18 cellular contexts compared by ENCODE assay signal in genomic region chr2:231138699-231139098, GRCh38. TPM values are rescaled to one million over a fixed set of nuclear protein-coding genes. Genes with fewer than 3 reads are reported as not detected.
DNase-seq lines count a peak whose midpoint lies in the region; ATAC-seq and TF ChIP-seq lines count a peak whose summit lies in the region.
"Had no signal": no experiment of that assay in that cellular context is flagged by ENCODE, and none has a peak within 500 bp of the region (broad histone marks: within the 10 kb centered on the region; RNA-seq: fewer than 3 reads in every experiment).

No MANE protein-coding gene starts in this region.

- ATAC-seq in mucosa of descending colon, result peak; percentile 51
- ATAC-seq: A549; activated naive CD4-positive, alpha-beta T cell treated with anti-CD3 and anti-CD28 coated beads, Interleukin-2, amount 50 U/mL, for 72 hours had no signal

- H3K36me3 ChIP-seq in mucosa of descending colon (ENCODE audit: low read depth), result no peaks in the 10 kb centered on the region
- H3K36me3 ChIP-seq: pancreas had no signal

- no peaks in the 10 kb centered on the region for H3K4me1 Mint-ChIP-seq in glutamatergic neuron (ENCODE audit: low read depth, unreplicated experiment)

- H3K4me3 ChIP-seq in mucosa of descending colon, result no peak overlapping the region
- H3K4me3 ChIP-seq: A549, pancreas had no signal

- no peaks in the 10 kb centered on the region for H3K4me1 ChIP-seq in mucosa of descending colon (ENCODE audit: low read depth)

- H3K4me3 Mint-ChIP-seq in glutamatergic neuron (ENCODE audit: unreplicated experiment), result no peak overlapping the region
- H3K4me3 Mint-ChIP-seq: CD4-positive, alpha-beta memory T cell; memory B cell had no signal

- H3K9me3 Mint-ChIP-seq in glutamatergic neuron (ENCODE audit: unreplicated experiment), result no peaks in the 10 kb centered on the region
- H3K9me3 Mint-ChIP-seq: activated naive CD4-positive, alpha-beta T cell treated with anti-CD3 and anti-CD28 coated beads, Interleukin-2, amount 50 U/mL, for 72 hours; CD4-positive, alpha-beta memory T cell; memory B cell had no signal

- intact Hi-C loops in mucosa of descending colon (cut with DNase I, micrococcal nuclease), result no loop called here

- DNase-seq in NCI-H345 (lab: John Stamatoyannopoulos, UW), result peak; percentile 26
- no peak for DNase-seq in NCI-H345 treated with DMSO at 0.1 percent for 48 hours (lab: John Stamatoyannopoulos, UW; ENCODE audit: unreplicated experiment)
- peak; percentile 82 for DNase-seq in SHP77 treated with DMSO at 0.1 percent for 48 hours (lab: John Stamatoyannopoulos, UW)
- no peak for DNase-seq in mucosa of descending colon
- DNase-seq in activated CD4-positive, CD25-positive, alpha-beta regulatory T cell treated with anti-CD3 and anti-CD28 coated beads, Interleukin-2, amount 50 U/mL, for 72 hours, result no peak
- DNase-seq in SK-N-DZ (ENCODE audit: low spot score), result no peak
- DNase-seq in glutamatergic neuron, result no peak
- DNase-seq in RPMI8226, result no peak
- DNase-seq: activated CD4-positive, alpha-beta T cell treated with anti-CD3 and anti-CD28 coated beads for 4 hours; activated T-cell treated with anti-CD3 and anti-CD28 coated beads for 4 hours; CD4-positive, alpha-beta memory T cell; effector CD4-positive, alpha-beta T cell; T1000 had no signal

- no peak overlapping the region for H3K27ac Mint-ChIP-seq in glutamatergic neuron (ENCODE audit: unreplicated experiment)
- H3K27ac Mint-ChIP-seq: activated naive CD4-positive, alpha-beta T cell treated with anti-CD3 and anti-CD28 coated beads, Interleukin-2, amount 50 U/mL, for 72 hours; memory B cell had no signal

- H3K36me3 Mint-ChIP-seq in glutamatergic neuron (ENCODE audit: unreplicated experiment), result no peaks in the 10 kb centered on the region
- H3K36me3 Mint-ChIP-seq: activated naive CD4-positive, alpha-beta T cell treated with anti-CD3 and anti-CD28 coated beads, Interleukin-2, amount 50 U/mL, for 72 hours had no signal

- no peak for TF ChIP-seq CTCF in mucosa of descending colon (IDR thresholded peaks at IDR 0.05)
- TF ChIP-seq CTCF in glutamatergic neuron (IDR thresholded peaks at IDR 0.05; ENCODE audit: partially characterized antibody, unreplicated experiment), result no peak

- H3K27me3 Mint-ChIP-seq in glutamatergic neuron (ENCODE audit: unreplicated experiment), result no peaks in the 10 kb centered on the region
- H3K27me3 Mint-ChIP-seq: CD4-positive, alpha-beta memory T cell; memory B cell had no signal

- no peaks in the 10 kb centered on the region for H3K9me3 ChIP-seq in mucosa of descending colon
- H3K9me3 ChIP-seq: A549, pancreas had no signal

RNA-seq across cellular contexts. Expression of gene HTR2B, which starts 13.9 kb away (rescaled TPM):
- 1 to 10 TPM in 1 of 3 donors, under 1 TPM in 2; 0.17 to 4.1 (median 0.22) TPM for total RNA-seq in mucosa of descending colon
- not detected in 2 replicates for polyA plus RNA-seq in SK-N-DZ (2014; cell fraction: cytosol; rRNA removed)
- not detected in 2 replicates for polyA plus RNA-seq in SK-N-DZ (2014; cell fraction: nucleus; rRNA removed)
- not detected for total RNA-seq in glutamatergic neuron (ENCODE audit: unreplicated experiment)
- total RNA-seq: activated naive CD4-positive, alpha-beta T cell treated with anti-CD3 and anti-CD28 coated beads, Interleukin-2, amount 50 U/mL, for 72 hours; CD4-positive, alpha-beta memory T cell; H4 had no signal

RNA-seq across cellular contexts. Expression of gene ARMC9, which starts 59.7 kb away (rescaled TPM):
- total RNA-seq in mucosa of descending colon (10 to 100 TPM; 10.9 to 32.2 (median 11.9) TPM), glutamatergic neuron (ENCODE audit: unreplicated experiment) (19.3 TPM)
- 18.7 and 23.3 TPM in 2 replicates for polyA plus RNA-seq in SK-N-DZ (2014; cell fraction: cytosol; rRNA removed)
- 11.0 and 17.2 TPM in 2 replicates for polyA plus RNA-seq in SK-N-DZ (2014; cell fraction: nucleus; rRNA removed)

Comparison
In these comparisons a context has a peak if more than half of its experiments do, and no peak if none do; other contexts are left out.
1. DNase-seq: peak in NCI-H345 (single experiment) and SHP77 treated with DMSO at 0.1 percent for 48 hours (single experiment); none in NCI-H345 treated with DMSO at 0.1 percent for 48 hours (single experiment), mucosa of descending colon (0 of 3), activated CD4-positive, CD25-positive, alpha-beta regulatory T cell treated with anti-CD3 and anti-CD28 coated beads, Interleukin-2, amount 50 U/mL, for 72 hours (single experiment), SK-N-DZ (single experiment), glutamatergic neuron (single experiment) and RPMI8226 (single experiment).